10 cellular contexts compared by ENCODE assay signal in genomic region chr11:47143322-47143721, GRCh38. TPM values are rescaled to one million over a fixed set of nuclear protein-coding genes. Genes with fewer than 3 reads are reported as not detected.
DNase-seq lines count a peak whose midpoint lies in the region; ATAC-seq and TF ChIP-seq lines count a peak whose summit lies in the region.
"Had no signal": no experiment of that assay in that cellular context is flagged by ENCODE, and none has a peak within 500 bp of the region (broad histone marks: within the 10 kb centered on the region; RNA-seq: fewer than 3 reads in every experiment).

No MANE protein-coding gene starts in this region.

- peak; percentile 82 for DNase-seq in HFFc6
- peak in 1 of 2 donors; percentile 49 for DNase-seq in heart right ventricle
- DNase-seq in smooth muscle cell of the brain vasculature (ENCODE audit: low read depth, low spot score), result peak; percentile 87
- DNase-seq in NAMALWA (ENCODE audit: low spot score), result no peak
- DNase-seq in dorsolateral prefrontal cortex, result no peak
- DNase-seq: activated naive CD8-positive, alpha-beta T cell treated with anti-CD3 and anti-CD28 coated beads, Interleukin-2, amount 10 ng/mL, durations not matched to agents 7 days and 5 days; Kasumi-1; stimulated activated CD4-positive, alpha-beta T cell treated with anti-CD3 and anti-CD28 coated beads, Interleukin-4, amount 100 ng/mL, for 1 hour had no signal

- peak; percentile 99 for ATAC-seq in SK-N-SH treated with all-trans-retinoic acid at 6 μM for 48 hours
- ATAC-seq in heart right ventricle, result peak; percentile 76 to 96 (median 92)
- no peak for ATAC-seq in GM18861 (IDR thresholded peaks at IDR 0.05; ENCODE audit: unreplicated experiment)

- H3K4me3 Mint-ChIP-seq in HFFc6, result peak overlapping the region; percentile 1; the same call in 1 of the 2 replicates
- H3K4me3 Mint-ChIP-seq: activated naive CD8-positive, alpha-beta T cell treated with anti-CD3 and anti-CD28 coated beads, Interleukin-2, amount 10 ng/mL, durations not matched to agents 7 days and 5 days had no signal

- TF ChIP-seq CTCF in HFFc6 (IDR thresholded peaks at IDR 0.05), result no peak
- TF ChIP-seq CTCF in heart right ventricle (IDR thresholded peaks at IDR 0.05), result no peak
- no peak for TF ChIP-seq CTCF in dorsolateral prefrontal cortex (IDR thresholded peaks at IDR 0.05 in 54 of 56, conservative IDR thresholded peaks at IDR 0.05 in 2 of 56; ENCODE audit: low read depth in 1 of 56, partially characterized antibody in 56 of 56)

- H3K36me3 ChIP-seq in heart right ventricle, result peaks cover 0 to 2% (median 0%) of the 10 kb centered on the region in 9 donors

- H3K4me1 Mint-ChIP-seq in HFFc6 (ENCODE audit: low read depth), result peaks cover 21% of the 10 kb centered on the region

- H3K4me1 ChIP-seq in heart right ventricle, result peaks cover 0 to 17% (median 7%) of the 10 kb centered on the region in 9 donors

- H3K9me3 ChIP-seq in heart right ventricle, result no peaks in the 10 kb centered on the region

- H3K36me3 Mint-ChIP-seq in HFFc6 (ENCODE audit: low read depth), result peaks cover under 1% of the 10 kb centered on the region

- H3K27ac Mint-ChIP-seq in HFFc6, result peak overlapping the region; percentile 75
- H3K27ac Mint-ChIP-seq: activated naive CD8-positive, alpha-beta T cell treated with anti-CD3 and anti-CD28 coated beads, Interleukin-2, amount 10 ng/mL, durations not matched to agents 7 days and 5 days had no signal

- H3K27me3 ChIP-seq in heart right ventricle (no peaks in the 10 kb centered on the region), dorsolateral prefrontal cortex (no peaks in the 10 kb centered on the region)

- no peaks in the 10 kb centered on the region for H3K9me3 Mint-ChIP-seq in HFFc6
- H3K9me3 Mint-ChIP-seq: activated naive CD8-positive, alpha-beta T cell treated with anti-CD3 and anti-CD28 coated beads, Interleukin-2, amount 10 ng/mL, durations not matched to agents 7 days and 5 days had no signal

- no peaks in the 10 kb centered on the region for H3K27me3 Mint-ChIP-seq in HFFc6 (ENCODE audit: insufficient read depth)
- H3K27me3 Mint-ChIP-seq: activated naive CD8-positive, alpha-beta T cell treated with anti-CD3 and anti-CD28 coated beads, Interleukin-2, amount 10 ng/mL, durations not matched to agents 7 days and 5 days had no signal

- intact Hi-C loops in heart right ventricle (cut with DNase I), result no loop called here
- intact Hi-C loops in dorsolateral prefrontal cortex (cut with DNase I), result loop anchor here in 1 of 2 donors (10.0 kb wide), 1 partner anchor 139 kb away; no protein-coding TSS in a partner anchor

- H3K4me3 ChIP-seq in heart right ventricle (no peak overlapping the region), dorsolateral prefrontal cortex (no peak overlapping the region)

- WGBS in heart right ventricle, 2 donors, result 54 to 64% methylated on average over 3 of the region's 3 CpGs

- peak overlapping the region in 4 of 10 donors; percentile 30 to 56 (median 47) for H3K27ac ChIP-seq in heart right ventricle
- peak overlapping the region in 24 of 59 donors; percentile 3 to 72 (median 36) for H3K27ac ChIP-seq in dorsolateral prefrontal cortex

TF ChIP-seq in SK-N-SH treated with all-trans-retinoic acid at 6 μM for 48 hours, 23 proteins besides CTCF, POLR2A, EP300 and RAD21:
- TF ChIP-seq TCF4 (CRISPR knock-in tag; IDR thresholded peaks at IDR 0.05; ENCODE audit: borderline replicate concordance) (peak; percentile 68), SNAI2 (CRISPR knock-in tag; IDR thresholded peaks at IDR 0.05) (0 out of 2 replicates have a peak, but pooled peaks have one; percentile 36), TOX (CRISPR knock-in tag; IDR thresholded peaks at IDR 0.05; ENCODE audit: borderline replicate concordance) (no peak), PPARA (CRISPR knock-in tag; IDR thresholded peaks at IDR 0.05; ENCODE audit: borderline replicate concordance) (no peak), ESRRG (CRISPR knock-in tag; IDR thresholded peaks at IDR 0.05) (no peak), ZNF8 (CRISPR knock-in tag; IDR thresholded peaks at IDR 0.05) (no peak), ZNF565 (CRISPR knock-in tag; conservative IDR thresholded peaks at IDR 0.05; ENCODE audit: low read depth) (no peak), PATZ1 (CRISPR knock-in tag; IDR thresholded peaks at IDR 0.05; ENCODE audit: borderline replicate concordance) (no peak), ZNF70 (CRISPR knock-in tag; IDR thresholded peaks at IDR 0.05) (peak; percentile 91)
TF ChIP-seq in SK-N-SH treated with all-trans-retinoic acid at 6 μM for 48 hours: peak in this region for 3.

RNA-seq across cellular contexts. Expression of gene ARFGAP2, which starts 33.4 kb away (rescaled TPM):
- total RNA-seq in HFFc6 (2021; fragmentation: NEBNext Ultra II Directional; extraction: Animal tissue kit (Norgen Biotek cat#: 25700)), result 10 to 100 TPM; 58.2 to 64.0 (median 61.1) TPM
- total RNA-seq in heart right ventricle (10 to 100 TPM; 55.7 to 69.7 (median 62.9) TPM), dorsolateral prefrontal cortex (100 to 1,000 TPM in 110 of 120 experiments, 10 to 100 TPM in 10; 84.8 to 149 (median 114) TPM)
- 10 to 100 TPM; 47.8 to 70.2 TPM for polyA plus RNA-seq in heart right ventricle

RNA-seq across cellular contexts. Expression of gene PACSIN3, which starts 42.9 kb away (rescaled TPM):
- total RNA-seq in HFFc6 (2021; fragmentation: NEBNext Ultra II Directional; extraction: Animal tissue kit (Norgen Biotek cat#: 25700)), result 10 to 100 TPM; 10.3 to 30.9 (median 22.1) TPM
- total RNA-seq in heart right ventricle (100 to 1,000 TPM; 146 to 335 (median 257) TPM), dorsolateral prefrontal cortex (10 to 100 TPM in 117 of 120 experiments, 1 to 10 TPM in 3; 7.7 to 54.9 (median 21.5) TPM)
- 100 to 1,000 TPM; 163 to 209 TPM for polyA plus RNA-seq in heart right ventricle

Comparison
In these comparisons a context has a peak if more than half of its experiments do, and no peak if none do; other contexts are left out.
1. DNase-seq: peak in HFFc6 (single experiment) and smooth muscle cell of the brain vasculature (single experiment); none in NAMALWA (single experiment) and dorsolateral prefrontal cortex (0 of 10).